In the genomic region with DNA sequence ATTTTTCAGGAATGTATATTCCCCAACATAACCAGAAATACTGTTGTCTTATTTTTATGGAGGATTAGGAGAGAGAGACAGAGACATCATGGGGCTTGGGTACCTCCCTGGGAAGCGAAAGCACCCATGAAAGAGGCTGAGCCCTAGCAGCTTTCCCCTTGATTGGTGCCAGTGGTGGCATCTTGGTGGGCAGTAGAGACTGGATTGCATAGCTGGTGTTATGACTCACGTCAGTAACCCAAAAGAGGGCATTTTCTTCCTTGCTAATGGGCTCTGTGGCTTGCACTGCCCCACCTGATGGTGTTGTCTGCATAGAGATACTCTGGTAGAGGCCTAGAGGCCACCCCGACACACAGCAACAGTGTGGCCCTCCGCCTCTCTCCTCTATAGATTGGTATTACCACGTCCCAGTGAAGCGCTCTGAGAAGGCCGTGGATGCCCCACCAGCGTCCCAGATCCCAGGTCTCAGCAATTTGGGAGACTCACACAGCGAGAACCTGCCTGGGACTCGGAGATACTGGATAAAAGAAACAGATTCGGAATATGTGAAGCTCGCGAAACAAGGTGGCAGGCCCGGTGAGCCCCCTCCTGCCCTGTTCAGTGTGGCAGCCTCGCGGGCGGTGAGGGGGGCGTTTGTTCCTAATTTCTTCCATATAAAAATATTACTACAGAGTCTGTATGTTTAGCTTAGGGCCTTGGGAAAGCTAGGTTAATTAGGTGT, we compare ENCODE assay signal across 17 cellular contexts. TPM values are rescaled to one million over a fixed set of nuclear protein-coding genes. Genes with fewer than 3 reads are reported as not detected.
DNase-seq lines count a peak whose midpoint lies in the region; ATAC-seq, FAIRE-seq and TF ChIP-seq lines count a peak whose summit lies in the region.
"Had no signal": no experiment of that assay in that cellular context is flagged by ENCODE, and none has a peak within 500 bp of the region (broad histone marks: within the 10 kb centered on the region; RNA-seq: fewer than 3 reads in every experiment).

No MANE protein-coding gene starts in this region.

- no peaks in the 10 kb centered on the region for H3K9me3 Mint-ChIP-seq in natural killer cell treated with Interleukin-12 subunit alpha and Interleukin-12 subunit beta and Interleukin-15 and Interleukin-18, amount 100 ng/mL, for 72 hours
- no peaks in the 10 kb centered on the region for H3K9me3 Mint-ChIP-seq in natural killer cell
- peaks cover 0 to 5% of the 10 kb centered on the region in 2 donors for H3K9me3 Mint-ChIP-seq in stimulated activated naive CD8-positive, alpha-beta T cell treated with anti-CD3 and anti-CD28 coated beads, Interleukin-15, amount 100 ng/mL, for 72 hours
- H3K9me3 Mint-ChIP-seq: activated CD4-positive, alpha-beta T cell treated with anti-CD3 and anti-CD28 coated beads, Interleukin-2, amount 10 ng/mL, durations not matched to agents 7 days and 5 days had no signal

- peaks cover 24 to 31% of the 10 kb centered on the region in 2 donors for H3K4me1 Mint-ChIP-seq in natural killer cell treated with Interleukin-12 subunit alpha and Interleukin-12 subunit beta and Interleukin-15 and Interleukin-18, amount 100 ng/mL, for 72 hours (ENCODE audit: low read depth in 2 of 2)
- H3K4me1 Mint-ChIP-seq in natural killer cell: peaks cover 18 to 26% of the 10 kb centered on the region in 2 donors
- peaks cover 60% of the 10 kb centered on the region for H3K4me1 Mint-ChIP-seq in stimulated activated naive CD8-positive, alpha-beta T cell treated with anti-CD3 and anti-CD28 coated beads, Interleukin-15, amount 100 ng/mL, for 72 hours

- H3K4me3 Mint-ChIP-seq in natural killer cell treated with Interleukin-12 subunit alpha and Interleukin-12 subunit beta and Interleukin-15 and Interleukin-18, amount 100 ng/mL, for 72 hours: peak overlapping the region; percentile 32
- no peak overlapping the region for H3K4me3 Mint-ChIP-seq in natural killer cell
- H3K4me3 Mint-ChIP-seq in stimulated activated naive CD8-positive, alpha-beta T cell treated with anti-CD3 and anti-CD28 coated beads, Interleukin-15, amount 100 ng/mL, for 72 hours: peak overlapping the region in 1 of 2 donors; percentile 58
- H3K4me3 Mint-ChIP-seq: activated CD4-positive, alpha-beta T cell treated with anti-CD3 and anti-CD28 coated beads, Interleukin-2, amount 10 ng/mL, durations not matched to agents 7 days and 5 days had no signal

- intact Hi-C loops in natural killer cell (cut with micrococcal nuclease): no loop called here

- H3K36me3 Mint-ChIP-seq in natural killer cell treated with Interleukin-12 subunit alpha and Interleukin-12 subunit beta and Interleukin-15 and Interleukin-18, amount 100 ng/mL, for 72 hours: no peaks in the 10 kb centered on the region
- no peaks in the 10 kb centered on the region for H3K36me3 Mint-ChIP-seq in natural killer cell

- no peak for DNase-seq in natural killer cell treated with Interleukin-12 subunit alpha and Interleukin-12 subunit beta and Interleukin-15 and Interleukin-18, amount 100 ng/mL, for 72 hours (ENCODE audit: low spot score)
- no peak for DNase-seq in natural killer cell
- DNase-seq in epithelial cell of prostate (ENCODE audit: low read depth, low spot score): no peak
- no peak for DNase-seq in stimulated activated naive CD8-positive, alpha-beta T cell treated with anti-CD3 and anti-CD28 coated beads, Interleukin-15, amount 100 ng/mL, for 72 hours
- no peak for DNase-seq in activated CD8-positive, alpha-beta memory T cell treated with anti-CD3 and anti-CD28 coated beads, Interleukin-2, amount 50 U/mL, for 48 hours
- DNase-seq in urothelium cell line (ENCODE audit: low spot score): no peak
- DNase-seq: activated CD4-positive, alpha-beta T cell treated with anti-CD3 and anti-CD28 coated beads, Interleukin-2, amount 10 ng/mL, durations not matched to agents 7 days and 5 days; DND-41; mucosa of descending colon; NCI-H524 treated with DMSO at 0.1 percent for 48 hours; stimulated activated CD4-positive, alpha-beta T cell treated with anti-CD3 and anti-CD28 coated beads, Interleukin-4, amount 100 ng/mL, for 24 hours had no signal

- H3K27ac ChIP-seq in epithelial cell of prostate: peak overlapping the region; percentile 97
- H3K27ac ChIP-seq: thoracic aorta had no signal

- FAIRE-seq in urothelium cell line (lab: Jason Lieb, UNC): no peak

- peak overlapping the region; percentile 42 to 70 for H3K27ac Mint-ChIP-seq in natural killer cell treated with Interleukin-12 subunit alpha and Interleukin-12 subunit beta and Interleukin-15 and Interleukin-18, amount 100 ng/mL, for 72 hours
- H3K27ac Mint-ChIP-seq in natural killer cell: no peak overlapping the region
- peak overlapping the region in 1 of 2 donors; percentile 85 for H3K27ac Mint-ChIP-seq in stimulated activated naive CD8-positive, alpha-beta T cell treated with anti-CD3 and anti-CD28 coated beads, Interleukin-15, amount 100 ng/mL, for 72 hours
- H3K27ac Mint-ChIP-seq: activated CD4-positive, alpha-beta T cell treated with anti-CD3 and anti-CD28 coated beads, Interleukin-2, amount 10 ng/mL, durations not matched to agents 7 days and 5 days had no signal

- no peak for ATAC-seq in natural killer cell treated with Interleukin-12 subunit alpha and Interleukin-12 subunit beta and Interleukin-15 and Interleukin-18, amount 100 ng/mL, for 72 hours
- ATAC-seq in natural killer cell: no peak
- peak; percentile 15 for ATAC-seq in SK-N-SH treated with all-trans-retinoic acid at 6 μM for 48 hours
- ATAC-seq in stimulated activated naive CD8-positive, alpha-beta T cell treated with anti-CD3 and anti-CD28 coated beads, Interleukin-15, amount 100 ng/mL, for 72 hours: peak; percentile 37
- no peak for ATAC-seq in HG02588 (IDR thresholded peaks at IDR 0.05; ENCODE audit: unreplicated experiment)
- ATAC-seq: left lobe of liver, mucosa of descending colon had no signal

- no peak for TF ChIP-seq CTCF in natural killer cell (IDR thresholded peaks at IDR 0.05)

- peaks cover 4 to 12% of the 10 kb centered on the region in 2 donors for H3K27me3 Mint-ChIP-seq in natural killer cell treated with Interleukin-12 subunit alpha and Interleukin-12 subunit beta and Interleukin-15 and Interleukin-18, amount 100 ng/mL, for 72 hours
- peaks cover 6 to 14% of the 10 kb centered on the region in 2 donors for H3K27me3 Mint-ChIP-seq in natural killer cell (ENCODE audit: low read depth in 2 of 2)
- H3K27me3 Mint-ChIP-seq in stimulated activated naive CD8-positive, alpha-beta T cell treated with anti-CD3 and anti-CD28 coated beads, Interleukin-15, amount 100 ng/mL, for 72 hours: peaks cover 29% of the 10 kb centered on the region

TF ChIP-seq in SK-N-SH treated with all-trans-retinoic acid at 6 μM for 48 hours, 23 proteins besides CTCF, POLR2A, EP300 and RAD21:
- TF ChIP-seq PPARA (CRISPR knock-in tag; IDR thresholded peaks at IDR 0.05; ENCODE audit: borderline replicate concordance) (no peak), ZFP3 (CRISPR knock-in tag; IDR thresholded peaks at IDR 0.05) (peak; percentile 13; the same call in 1 of the 2 replicates)

RNA-seq across cellular contexts. Expression of a gene that starts 5.8 kb away (rescaled TPM):
- total RNA-seq in natural killer cell treated with Interleukin-12 subunit alpha and Interleukin-12 subunit beta and Interleukin-15 and Interleukin-18, amount 100 ng/mL, for 72 hours: under 1 TPM; 0.56 to 0.57 TPM
- under 1 TPM in 1 of 3 donors, not detected in 2; 0.85 TPM for total RNA-seq in natural killer cell
- total RNA-seq: HT-29, left lobe of liver, mucosa of descending colon, thoracic aorta had no signal

RNA-seq across cellular contexts. Expression of a gene that starts 12.2 kb away (rescaled TPM):
- total RNA-seq in natural killer cell treated with Interleukin-12 subunit alpha and Interleukin-12 subunit beta and Interleukin-15 and Interleukin-18, amount 100 ng/mL, for 72 hours: under 1 TPM in 1 of 2 donors, not detected in 1; 0.71 TPM
- total RNA-seq in natural killer cell: 1 to 10 TPM in 1 of 3 donors, not detected in 2; 1.3 TPM
- total RNA-seq: HT-29, left lobe of liver, omental fat pad, thoracic aorta had no signal

RNA-seq across cellular contexts. Expression of a gene that starts 48.0 kb away (rescaled TPM):
- total RNA-seq in natural killer cell treated with Interleukin-12 subunit alpha and Interleukin-12 subunit beta and Interleukin-15 and Interleukin-18, amount 100 ng/mL, for 72 hours: 100 to 1,000 TPM in 1 of 2 donors, 10 to 100 TPM in 1; 93.2 to 145 TPM
- 100 to 1,000 TPM in 2 of 3 donors, 10 to 100 TPM in 1; 98.5 to 121 (median 113) TPM for total RNA-seq in natural killer cell

Comparison
In these comparisons a context has a peak if more than half of its experiments do, and no peak if none do; other contexts are left out.
1. H3K27ac Mint-ChIP-seq: peak in natural killer cell treated with Interleukin-12 subunit alpha and Interleukin-12 subunit beta and Interleukin-15 and Interleukin-18, amount 100 ng/mL, for 72 hours (2 of 2); none in natural killer cell (0 of 2).
2. ATAC-seq: peak in SK-N-SH treated with all-trans-retinoic acid at 6 μM for 48 hours (single experiment) and stimulated activated naive CD8-positive, alpha-beta T cell treated with anti-CD3 and anti-CD28 coated beads, Interleukin-15, amount 100 ng/mL, for 72 hours (single experiment); none in natural killer cell treated with Interleukin-12 subunit alpha and Interleukin-12 subunit beta and Interleukin-15 and Interleukin-18, amount 100 ng/mL, for 72 hours (0 of 2), natural killer cell (0 of 3) and HG02588 (single experiment).